Comparison of ENCODE assay signal across 8 cellular contexts in the genomic region with DNA sequence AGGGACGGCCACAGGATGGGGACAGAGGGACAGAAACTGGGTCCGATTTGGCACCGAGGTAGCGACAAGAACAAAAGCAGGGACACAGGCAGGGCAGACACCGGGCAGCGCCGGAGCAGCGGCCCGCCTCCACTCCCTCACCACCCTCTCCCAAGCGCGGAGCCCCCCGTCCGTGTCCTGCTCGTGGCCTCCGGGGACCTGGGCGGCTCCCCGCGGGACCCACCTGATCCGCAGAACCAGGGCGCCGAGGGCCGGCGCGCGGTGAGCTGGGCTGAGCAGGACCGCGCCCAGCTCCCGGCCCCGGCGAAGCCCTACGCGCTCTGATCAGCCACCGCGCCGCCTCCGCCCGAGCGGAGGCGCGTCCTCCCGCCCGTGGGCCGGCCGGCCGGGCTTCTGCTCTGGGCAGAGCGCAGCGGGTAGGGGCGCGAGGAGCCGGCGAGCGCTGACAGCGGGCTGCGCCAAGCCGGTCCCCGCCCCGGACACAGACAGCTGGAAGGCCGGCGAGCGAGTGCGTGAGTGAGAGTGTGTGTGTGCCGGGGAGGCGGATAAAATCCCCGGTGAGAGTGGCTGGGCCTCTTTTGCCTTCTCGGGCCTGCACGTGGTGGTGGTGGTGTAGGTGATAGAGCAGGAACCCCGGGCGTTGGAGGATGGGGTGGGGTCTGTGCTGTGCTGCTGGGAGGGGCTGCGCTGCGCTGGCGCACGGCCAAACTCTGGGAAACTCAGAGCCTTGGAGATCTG. TPM values are rescaled to one million over a fixed set of nuclear protein-coding genes. Genes with fewer than 3 reads are reported as not detected.
DNase-seq lines count a peak whose midpoint lies in the region; ATAC-seq lines count a peak whose summit lies in the region.

A gene (minus strand): TSS at position 418 of the 738 bp plus-strand sequence. CDS start 31,922 bp downstream, outside the sequence.

- H3K4me2 ChIP-seq in GM23248 (ENCODE audit: unreplicated experiment): peak within 1 kb of the TSS; percentile 81

- 0 out of 2 replicates have a peak, but pooled peaks cover 4% of the 10 kb centered on the region for H3F3A ChIP-seq in GM23248 (ENCODE audit: insufficient read depth)

- DNase-seq in Ammon's horn (ENCODE audit: low spot score) (peak; percentile 40), GM23248 (peak; percentile 77), RPMI7951 (ENCODE audit: low read depth) (peak; percentile 55), dermis microvascular lymphatic vessel endothelial cell (ENCODE audit: low read depth in 2 of 2) (peak; percentile 43 to 73), left lobe of liver (ENCODE audit: low spot score) (peak; percentile 62)

- H3K4me1 ChIP-seq in GM23248 (ENCODE audit: insufficient read depth): peaks cover 16% of the 10 kb centered on the region

- H3K9me3 Mint-ChIP-seq in stimulated activated naive CD8-positive, alpha-beta T cell treated with anti-CD3 and anti-CD28 coated beads, Interleukin-15, Interleukin-2, amounts not matched to agents 100 ng/mL and 50 ng/mL, for 24 hours: peaks cover 4% of the 10 kb centered on the region

- peak within 1 kb of the TSS; percentile 71 for H3K4me3 ChIP-seq in GM23248

- WGBS in GM23248 (ENCODE audit: low coverage in 1 of 2, low lambda C conversion rate in 2 of 2, missing lambda C conversion rate in 2 of 2), 2 experiments: 1% methylated on average over 56 to 71 of the region's 72 CpGs

- no peaks in the 10 kb centered on the region for H3K9me2 ChIP-seq in GM23248 (ENCODE audit: insufficient read depth)

- H2AFZ ChIP-seq in GM23248: peak within 1 kb of the TSS; percentile 73

- no peak within 1 kb of the TSS for H3K27ac ChIP-seq in GM23248

- no peaks in the 10 kb centered on the region for H3K79me2 ChIP-seq in GM23248 (ENCODE audit: insufficient read depth)

- H3K4me3 Mint-ChIP-seq in stimulated activated naive CD8-positive, alpha-beta T cell treated with anti-CD3 and anti-CD28 coated beads, Interleukin-15, Interleukin-2, amounts not matched to agents 100 ng/mL and 50 ng/mL, for 24 hours: peak within 1 kb of the TSS; percentile 65

- no peaks in the 10 kb centered on the region for H3K36me3 ChIP-seq in GM23248 (ENCODE audit: low read depth)

- in situ Hi-C loops in GM23248 (cut with MboI): no loop called here

- H3K9ac ChIP-seq in GM23248: peak within 1 kb of the TSS; percentile 5; the same call in 1 of the 2 replicates

- H3K27me3 ChIP-seq in GM23248 (replicated peaks; ENCODE audit: insufficient read depth): peaks cover 16% of the 10 kb centered on the region; the same call in 1 of the 2 replicates

- no peaks in the 10 kb centered on the region for H4K20me1 ChIP-seq in GM23248 (ENCODE audit: insufficient read depth)

- no peaks in the 10 kb centered on the region for H3K36me3 Mint-ChIP-seq in stimulated activated naive CD8-positive, alpha-beta T cell treated with anti-CD3 and anti-CD28 coated beads, Interleukin-15, Interleukin-2, amounts not matched to agents 100 ng/mL and 50 ng/mL, for 24 hours (ENCODE audit: low read depth)

- peaks cover 23% of the 10 kb centered on the region for H3K4me1 Mint-ChIP-seq in stimulated activated naive CD8-positive, alpha-beta T cell treated with anti-CD3 and anti-CD28 coated beads, Interleukin-15, Interleukin-2, amounts not matched to agents 100 ng/mL and 50 ng/mL, for 24 hours (ENCODE audit: low read depth)

- ATAC-seq in left lobe of liver: peak; percentile 87
- no peak for ATAC-seq in GM21717 (IDR thresholded peaks at IDR 0.05; ENCODE audit: unreplicated experiment)
- ATAC-seq in HG02884 (IDR thresholded peaks at IDR 0.05; ENCODE audit: unreplicated experiment): no peak

- peaks cover 63% of the 10 kb centered on the region for H3K27me3 Mint-ChIP-seq in stimulated activated naive CD8-positive, alpha-beta T cell treated with anti-CD3 and anti-CD28 coated beads, Interleukin-15, Interleukin-2, amounts not matched to agents 100 ng/mL and 50 ng/mL, for 24 hours

- no peaks in the 10 kb centered on the region for H3K9me3 ChIP-seq in GM23248 (ENCODE audit: low read depth)

- no peak within 1 kb of the TSS for H3K27ac Mint-ChIP-seq in stimulated activated naive CD8-positive, alpha-beta T cell treated with anti-CD3 and anti-CD28 coated beads, Interleukin-15, Interleukin-2, amounts not matched to agents 100 ng/mL and 50 ng/mL, for 24 hours

RNA-seq across cellular contexts. Expression of the gene that starts here (rescaled TPM):
- not detected in 2 replicates for total RNA-seq in GM23248 (2014; rRNA removed; shearing (Covaris generic))
- polyA plus RNA-seq in GM23248 (2016; fragmentation: Nextera tagmentation; extraction: Ambion mirVana): not detected in 2 replicates
- not detected in 2 replicates for total RNA-seq in RPMI7951 (2014; rRNA removed; shearing (Covaris generic))
- total RNA-seq in dermis microvascular lymphatic vessel endothelial cell: 4.9 and 13.4 TPM in 2 replicates
- total RNA-seq in left lobe of liver: 1.2 TPM

Comparison
In these comparisons a context has a peak if more than half of its experiments do, and no peak if none do; other contexts are left out.
1. Peak in DNase-seq, H3K4me3 ChIP-seq, H3K9ac ChIP-seq and H3K4me2 ChIP-seq in GM23248; RNA of the gene not detected or under 1 TPM.
2. Peak in DNase-seq in RPMI7951; RNA of the gene not detected or under 1 TPM.